ENCODE assay signal across 8 cellular contexts in genomic region chr6:30722280-30723112, GRCh38. TPM values are rescaled to one million over a fixed set of nuclear protein-coding genes. Genes with fewer than 3 reads are reported as not detected.
DNase-seq lines count a peak whose midpoint lies in the region; ATAC-seq, FAIRE-seq and TF ChIP-seq lines count a peak whose summit lies in the region.

No MANE protein-coding gene starts in this region.

- DNase-seq in COLO668 (lab: John Stamatoyannopoulos, UW; ENCODE audit: unreplicated experiment) (peak; percentile 60), HTR-8/SVneo (ENCODE audit: insufficient read length, low spot score) (peak; percentile 67), activated T-cell treated with anti-CD3 and anti-CD28 coated beads for 48 hours (ENCODE audit: low read depth) (peak; percentile 80), epithelial cell of prostate (ENCODE audit: low read depth, low spot score) (no peak), mucosa of descending colon (peak; percentile 86 to 92 (median 91)), mesenteric fat pad (ENCODE audit: low spot score) (no peak)
- DNase-seq in stimulated activated CD8-positive, alpha-beta memory T cell treated with anti-CD3 and anti-CD28 coated beads, Interleukin-4, amount 100 ng/mL, for 48 hours, result peak; percentile 93

- H3K36me3 ChIP-seq in OCI-LY1 (ENCODE audit: insufficient read depth, low read length), result peaks cover 55% of the 10 kb centered on the region
- H3K36me3 ChIP-seq in mucosa of descending colon (ENCODE audit: low read depth), result peaks cover 4% of the 10 kb centered on the region

- no peaks in the 10 kb centered on the region for H3K27me3 ChIP-seq in OCI-LY1 (ENCODE audit: insufficient read depth, low read length)

- H3K9me2 ChIP-seq in OCI-LY1 (ENCODE audit: low read depth, low read length), result no peaks in the 10 kb centered on the region

- H3K4me3 ChIP-seq in OCI-LY1 (ENCODE audit: low read depth, low read length, poor library complexity, severe bottlenecking) (peak overlapping the region; percentile 100), mucosa of descending colon (no peak overlapping the region)

- H3K27ac ChIP-seq in OCI-LY1 (ENCODE audit: low read depth, low read length, poor library complexity, severe bottlenecking) (peak overlapping the region; percentile 92), epithelial cell of prostate (peak overlapping the region; percentile 95)

- H4K20me1 ChIP-seq in OCI-LY1 (ENCODE audit: insufficient read depth, low read length), result no peaks in the 10 kb centered on the region

- intact Hi-C loops in mucosa of descending colon (cut with DNase I, micrococcal nuclease), result loop anchor here (2.0 kb wide), 2 partner anchors 42 to 44 kb away; no protein-coding TSS in a partner anchor

- H3F3A ChIP-seq in OCI-LY1 (ENCODE audit: insufficient read depth, low read length), result peaks cover 35% of the 10 kb centered on the region

- peaks cover 24% of the 10 kb centered on the region for H3K79me2 ChIP-seq in OCI-LY1 (ENCODE audit: insufficient read depth, low read length)

- peak overlapping the region; percentile 88 for H3K4me2 ChIP-seq in OCI-LY1 (ENCODE audit: low read length)

- TF ChIP-seq CTCF in OCI-LY1 (IDR thresholded peaks at IDR 0.05; ENCODE audit: low read length) (peak; percentile 95), mucosa of descending colon (IDR thresholded peaks at IDR 0.05) (peak; percentile 92)

- H2AFZ ChIP-seq in OCI-LY1 (ENCODE audit: low read length), result no peak overlapping the region

- peak overlapping the region; percentile 97 for H3K9ac ChIP-seq in OCI-LY1 (ENCODE audit: low read length)

- ATAC-seq in mucosa of descending colon, result peak; percentile 39

- no peaks in the 10 kb centered on the region for H3K9me3 ChIP-seq in OCI-LY1 (ENCODE audit: low read length)
- H3K9me3 ChIP-seq in mucosa of descending colon, result no peaks in the 10 kb centered on the region

- peaks cover 34% of the 10 kb centered on the region for H3K4me1 ChIP-seq in OCI-LY1 (ENCODE audit: insufficient read depth, low read length, severe bottlenecking)
- H3K4me1 ChIP-seq in mucosa of descending colon (ENCODE audit: low read depth), result peaks cover 26% of the 10 kb centered on the region

- FAIRE-seq in HTR-8/SVneo (lab: Jason Lieb, UNC), result no peak

RNA-seq across cellular contexts. Expression of gene TUBB, which starts 2.3 kb away (rescaled TPM):
- total RNA-seq in mucosa of descending colon (100 to 1,000 TPM; 113 to 328 (median 307) TPM), mesenteric fat pad (452 TPM)

RNA-seq across cellular contexts. Expression of gene MDC1, which starts 5.4 kb away (rescaled TPM):
- total RNA-seq in mucosa of descending colon, result 10 to 100 TPM; 15.2 to 34.3 (median 29.5) TPM
- 19.8 TPM for total RNA-seq in mesenteric fat pad

RNA-seq across cellular contexts. Expression of gene FLOT1, which starts 20.0 kb away (rescaled TPM):
- 100 to 1,000 TPM; 133 to 175 (median 152) TPM for total RNA-seq in mucosa of descending colon
- total RNA-seq in mesenteric fat pad, result 190 TPM

RNA-seq across cellular contexts. Expression of gene IER3, which starts 21.9 kb away (rescaled TPM):
- total RNA-seq in mucosa of descending colon (100 to 1,000 TPM in 1 of 3 donors, 10 to 100 TPM in 2; 64.0 to 183 (median 67.6) TPM), mesenteric fat pad (146 TPM)

RNA-seq across cellular contexts. Expression of gene NRM, which starts 31.7 kb away (rescaled TPM):
- total RNA-seq in mucosa of descending colon (10 to 100 TPM in 1 of 3 donors, 1 to 10 TPM in 2; 4.3 to 10.2 (median 6.1) TPM), mesenteric fat pad (7.3 TPM)

Comparison
In these comparisons a context has a peak if more than half of its experiments do, and no peak if none do; other contexts are left out.
1. DNase-seq: peak in COLO668 (single experiment), HTR-8/SVneo (single experiment), activated T-cell treated with anti-CD3 and anti-CD28 coated beads for 48 hours (single experiment), mucosa of descending colon (3 of 3) and stimulated activated CD8-positive, alpha-beta memory T cell treated with anti-CD3 and anti-CD28 coated beads, Interleukin-4, amount 100 ng/mL, for 48 hours (single experiment); none in epithelial cell of prostate (single experiment) and mesenteric fat pad (single experiment).